In the genomic region with DNA sequence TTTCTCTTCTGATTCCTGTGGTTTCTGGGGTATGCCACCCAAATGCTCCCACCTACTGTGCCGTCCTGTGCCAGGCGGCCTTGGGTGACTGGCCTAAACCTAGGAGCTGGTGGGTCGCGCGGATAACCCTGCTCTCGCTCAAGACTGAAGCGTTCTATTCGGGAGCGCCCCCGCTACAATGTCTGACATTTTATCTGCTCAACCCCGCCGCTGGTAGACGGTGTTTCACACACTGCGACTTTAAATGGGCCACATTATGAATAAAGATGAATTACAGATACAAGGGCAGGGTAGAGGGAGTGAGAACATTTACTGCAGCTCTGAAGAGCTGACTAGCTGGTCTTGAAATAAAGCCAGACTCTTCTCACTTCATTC, we compare ENCODE assay signal across 13 cellular contexts. TPM values are rescaled to one million over a fixed set of nuclear protein-coding genes. Genes with fewer than 3 reads are reported as not detected.
DNase-seq lines count a peak whose midpoint lies in the region; ATAC-seq, FAIRE-seq and TF ChIP-seq lines count a peak whose summit lies in the region.
"Had no signal": no experiment of that assay in that cellular context is flagged by ENCODE, and none has a peak within 500 bp of the region (broad histone marks: within the 10 kb centered on the region; RNA-seq: fewer than 3 reads in every experiment).

No MANE protein-coding gene starts in this region.

- no peak for DNase-seq in SJSA1 (ENCODE audit: low read depth in 1 of 2, low spot score in 2 of 2)
- DNase-seq in fibroblast of villous mesenchyme (ENCODE audit: low read depth): no peak
- DNase-seq in osteocyte (ENCODE audit: extremely low spot score, unreplicated experiment): no peak
- no peak for DNase-seq in pancreas
- no peak for DNase-seq in EL
- DNase-seq in inferior parietal cortex (ENCODE audit: extremely low spot score): no peak
- DNase-seq in Peyer's patch: no peak
- DNase-seq: activated CD4-positive, alpha-beta T cell treated with anti-CD3 and anti-CD28 coated beads, Interleukin-2, amount 50 U/mL, for 48 hours; NCI-H2029 had no signal

- no peaks in the 10 kb centered on the region for H3K36me3 Mint-ChIP-seq in osteocyte (ENCODE audit: unreplicated experiment)

- H3K4me3 Mint-ChIP-seq in osteocyte (ENCODE audit: unreplicated experiment): peak overlapping the region; percentile 95

- H3K27ac ChIP-seq in SJSA1 (peak overlapping the region; percentile 90), pancreas (no peak overlapping the region), Peyer's patch (peak overlapping the region in 2 of 4 donors; percentile 73 to 87)
- H3K27ac ChIP-seq: coronary artery had no signal

- TF ChIP-seq POLR2A in Peyer's patch (IDR thresholded peaks at IDR 0.05): no peak

- no peak for TF ChIP-seq CTCF in fibroblast of villous mesenchyme (IDR thresholded peaks at IDR 0.05; ENCODE audit: insufficient read depth, low read depth, low read length)
- no peak for TF ChIP-seq CTCF in osteocyte (IDR thresholded peaks at IDR 0.05)
- no peak for TF ChIP-seq CTCF in pancreas (IDR thresholded peaks at IDR 0.05)
- TF ChIP-seq CTCF in Peyer's patch (IDR thresholded peaks at IDR 0.05): no peak

- WGBS in pancreas, 2 donors: 60 to 70% methylated on average over 14 of the region's 14 CpGs

- ATAC-seq in pancreas: no peak

- peak overlapping the region; percentile 49; the same call in 1 of the 2 replicates for H3K9ac ChIP-seq in ES-I3 (ENCODE audit: low read depth, low read length)

- no peaks in the 10 kb centered on the region for H3K9me3 Mint-ChIP-seq in osteocyte (ENCODE audit: unreplicated experiment)

- no peak overlapping the region for H3K27ac Mint-ChIP-seq in osteocyte (ENCODE audit: unreplicated experiment)

- no peaks in the 10 kb centered on the region for H3K27me3 ChIP-seq in SJSA1 (replicated peaks)
- H3K27me3 ChIP-seq in pancreas: no peaks in the 10 kb centered on the region
- no peaks in the 10 kb centered on the region for H3K27me3 ChIP-seq in Peyer's patch

- no peak for FAIRE-seq in pancreas (lab: Jason Lieb, UNC)
- FAIRE-seq: H54, islet of Langerhans had no signal

- H3K36me3 ChIP-seq in ES-I3 (ENCODE audit: insufficient read depth, low read length) (no peaks in the 10 kb centered on the region; the same call in 1 of the 2 replicates), SJSA1 (peaks cover 35% of the 10 kb centered on the region), pancreas (no peaks in the 10 kb centered on the region), Peyer's patch (no peaks in the 10 kb centered on the region)

- intact Hi-C loops in pancreas (cut with DNase I): no loop called here

- no peaks in the 10 kb centered on the region for H3K9me3 ChIP-seq in ES-I3 (ENCODE audit: control insufficient read depth, insufficient read depth, low read length)
- no peaks in the 10 kb centered on the region for H3K9me3 ChIP-seq in SJSA1 (replicated peaks)
- no peaks in the 10 kb centered on the region for H3K9me3 ChIP-seq in pancreas
- H3K9me3 ChIP-seq in Peyer's patch: peaks cover 0 to 7% (median 0%) of the 10 kb centered on the region in 4 donors

- H3K4me1 ChIP-seq in ES-I3 (ENCODE audit: insufficient read depth, low read length) (peaks cover 25% of the 10 kb centered on the region), SJSA1 (replicated peaks) (peaks cover 26% of the 10 kb centered on the region), pancreas (peaks cover 0 to 4% (median 0%) of the 10 kb centered on the region in 3 donors), Peyer's patch (peaks cover 0 to 14% (median 3%) of the 10 kb centered on the region in 4 donors)

- peaks cover 15% of the 10 kb centered on the region for H3K4me1 Mint-ChIP-seq in osteocyte (ENCODE audit: unreplicated experiment)

- H3K4me3 ChIP-seq in SJSA1 (peak overlapping the region; percentile 76), fibroblast of villous mesenchyme (ENCODE audit: low read depth, low read length) (peak overlapping the region; percentile 76), pancreas (peak overlapping the region in 1 of 4 donors; percentile 52), Peyer's patch (peak overlapping the region in 2 of 4 donors; percentile 68 to 83)

- no peaks in the 10 kb centered on the region for H3K27me3 Mint-ChIP-seq in osteocyte (ENCODE audit: unreplicated experiment)

RNA-seq across cellular contexts. Expression of gene PTCH1, which starts 0.8 kb away (rescaled TPM):
- total RNA-seq in SJSA1 (2014; rRNA removed; shearing (Covaris generic)): 49.3 and 56.4 TPM in 2 replicates
- total RNA-seq in fibroblast of villous mesenchyme (1.7 and 2.9 TPM in 2 replicates), osteocyte (16.2 and 16.9 TPM in 2 replicates), pancreas (10 to 100 TPM; 11.6 to 22.6 (median 16.5) TPM), Peyer's patch (10 to 100 TPM; 16.5 to 71.0 (median 24.0) TPM)
- 1 to 10 TPM; 5.4 to 7.2 TPM for polyA plus RNA-seq in pancreas
